Comparison of ENCODE assay signal across 2 cellular contexts in genomic region chr1:183039330-183039729, GRCh38.
TF ChIP-seq lines count a peak whose summit lies in the region.

No MANE protein-coding gene starts in this region.

TF ChIP-seq in IMR-90, 13 proteins besides CTCF, POLR2A, EP300 and RAD21:
- TF ChIP-seq MAFK (IDR thresholded peaks at IDR 0.05; ENCODE audit: low read depth, low read length) (no peak), MXI1 (IDR thresholded peaks at IDR 0.05; ENCODE audit: borderline replicate concordance, low read depth, low read length) (no peak), RFX5 (IDR thresholded peaks at IDR 0.05; ENCODE audit: low read depth, low read length) (no peak), NFE2L2 (IDR thresholded peaks at IDR 0.05; ENCODE audit: low read depth, low read length) (no peak), CEBPB (IDR thresholded peaks at IDR 0.05; ENCODE audit: low read depth, low read length) (no peak), CHD1 (IDR thresholded peaks at IDR 0.05; ENCODE audit: low read depth, low read length) (no peak), ELK1 (IDR thresholded peaks at IDR 0.05; ENCODE audit: borderline replicate concordance, low read depth, low read length) (no peak), BHLHE40 (IDR thresholded peaks at IDR 0.05; ENCODE audit: low read depth, low read length) (no peak), SMC3 (IDR thresholded peaks at IDR 0.05; ENCODE audit: low read depth, low read length) (no peak), USF2 (IDR thresholded peaks at IDR 0.05; ENCODE audit: low read depth, low read length) (no peak), MAZ (IDR thresholded peaks at IDR 0.05; ENCODE audit: borderline replicate concordance, low read depth, low read length) (no peak), RCOR1 (IDR thresholded peaks at IDR 0.05; ENCODE audit: insufficient replicate concordance, low read length) (no peak), FOS (IDR thresholded peaks at IDR 0.05; ENCODE audit: low read depth, low read length) (no peak)
TF ChIP-seq in IMR-90: peak in this region for 0.

TF ChIP-seq in endothelial cell of umbilical vein, 7 proteins besides CTCF, POLR2A, EP300 and RAD21:
- TF ChIP-seq POLR2AphosphoS5 (IDR thresholded peaks at IDR 0.05; ENCODE audit: insufficient read depth, low read depth, low read length) (no peak), JUN (IDR thresholded peaks at IDR 0.05; ENCODE audit: borderline replicate concordance, insufficient read depth, insufficient read length, low read depth) (no peak), FOS (IDR thresholded peaks at IDR 0.05; ENCODE audit: borderline replicate concordance, insufficient read depth, low read length) (no peak), MAX (IDR thresholded peaks at IDR 0.05; ENCODE audit: insufficient read depth, insufficient read length) (no peak), GATA2 (IDR thresholded peaks at IDR 0.05; ENCODE audit: insufficient read depth, insufficient read length, low read depth, low read length) (no peak), MYC (IDR thresholded peaks at IDR 0.05; ENCODE audit: low read depth, low read length) (no peak), EZH2 (IDR thresholded peaks at IDR 0.05; ENCODE audit: borderline replicate concordance, low read depth, low read length, severe bottlenecking) (no peak)
